ENCODE assay signal across 1 cellular context in genomic region chr5:150700600-150701377, GRCh38.
A peak's percentile ranks its signal among the peaks of the same experiment; 100 is the strongest.
TF ChIP-seq lines count a peak whose summit lies in the region.

Gene RBM22, minus strand, starts transcription at chr5:150701062. Its CDS starts 77 bp downstream, at chr5:150700985.

TF ChIP-seq in HepG2, 621 proteins besides CTCF, POLR2A, EP300 and RAD21 (continued from another document and continues in another):
- TF ChIP-seq ZNF142 (CRISPR knock-in tag; IDR thresholded peaks at IDR 0.05) = peak; percentile 78
- peak; percentile 82 for TF ChIP-seq ARID4A (CRISPR knock-in tag; IDR thresholded peaks at IDR 0.05; ENCODE audit: borderline replicate concordance)
- TF ChIP-seq TBX2 (CRISPR knock-in tag; IDR thresholded peaks at IDR 0.05; ENCODE audit: borderline replicate concordance) = peak; percentile 80
- TF ChIP-seq GLI4 (CRISPR knock-in tag; IDR thresholded peaks at IDR 0.05; ENCODE audit: borderline replicate concordance) = peak; percentile 69
- TF ChIP-seq CBFB (CRISPR knock-in tag; IDR thresholded peaks at IDR 0.05) = peak; percentile 23; the same call in 1 of the 2 replicates
- TF ChIP-seq TRIM22 (IDR thresholded peaks at IDR 0.05) = no peak
- TF ChIP-seq ZNF709 (CRISPR knock-in tag; IDR thresholded peaks at IDR 0.05) = peak; percentile 70; the same call in 1 of the 2 replicates
- TF ChIP-seq ZNF446 (CRISPR knock-in tag; IDR thresholded peaks at IDR 0.05) = 0 out of 2 replicates have a peak, but pooled peaks have one; percentile 32
- no peak for TF ChIP-seq GLMP (CRISPR knock-in tag; IDR thresholded peaks at IDR 0.05; ENCODE audit: borderline replicate concordance)
- peak; percentile 74 for TF ChIP-seq PTBP1 (IDR thresholded peaks at IDR 0.05; ENCODE audit: low read depth, low read length, poor library complexity, severe bottlenecking)
- peak; percentile 89 for TF ChIP-seq DRAP1 (CRISPR knock-in tag; IDR thresholded peaks at IDR 0.05)
- TF ChIP-seq ZNF703 (CRISPR knock-in tag; IDR thresholded peaks at IDR 0.05; ENCODE audit: borderline replicate concordance) = no peak
- TF ChIP-seq ZNF883 (CRISPR knock-in tag; IDR thresholded peaks at IDR 0.05; ENCODE audit: not compliant biosample characterization) = peak; percentile 90
- TF ChIP-seq KMT2B (CRISPR knock-in tag; IDR thresholded peaks at IDR 0.05) = peak; percentile 75; the same call in 1 of the 2 replicates
- 0 out of 2 replicates have a peak, but pooled peaks have one; percentile 14 for TF ChIP-seq HMGXB3 (CRISPR knock-in tag; IDR thresholded peaks at IDR 0.05; ENCODE audit: borderline replicate concordance)
- peak; percentile 67; the same call in 1 of the 2 replicates for TF ChIP-seq ESRRA (CRISPR knock-in tag; IDR thresholded peaks at IDR 0.05; ENCODE audit: low read depth)
- TF ChIP-seq ERF (CRISPR knock-in tag; IDR thresholded peaks at IDR 0.05) = peak; percentile 38; the same call in 1 of the 2 replicates
- TF ChIP-seq DMAP1 (CRISPR knock-in tag; IDR thresholded peaks at IDR 0.05) = peak; percentile 88; the same call in 1 of the 2 replicates
- peak; percentile 84 for TF ChIP-seq SALL1 (CRISPR knock-in tag; IDR thresholded peaks at IDR 0.05)
- TF ChIP-seq SKIL (CRISPR knock-in tag; IDR thresholded peaks at IDR 0.05; ENCODE audit: borderline replicate concordance) = no peak
- no peak for TF ChIP-seq ZNF331 (CRISPR knock-in tag; IDR thresholded peaks at IDR 0.05)
- 0 out of 2 replicates have a peak, but pooled peaks have one; percentile 77 for TF ChIP-seq PCBP1 (IDR thresholded peaks at IDR 0.05; ENCODE audit: borderline replicate concordance, low read depth, low read length)
- no peak for TF ChIP-seq RBAK (CRISPR knock-in tag; IDR thresholded peaks at IDR 0.05)
- TF ChIP-seq NFKB2 (CRISPR knock-in tag; IDR thresholded peaks at IDR 0.05; ENCODE audit: borderline replicate concordance) = peak; percentile 65; the same call in 1 of the 2 replicates
- TF ChIP-seq FOXO1 (CRISPR knock-in tag; IDR thresholded peaks at IDR 0.05) = peak; percentile 63; the same call in 1 of the 2 replicates
- no peak for TF ChIP-seq ZFYVE20 (CRISPR knock-in tag; IDR thresholded peaks at IDR 0.05; ENCODE audit: borderline replicate concordance, low read depth)
- TF ChIP-seq ZNF276 (CRISPR knock-in tag; IDR thresholded peaks at IDR 0.05; ENCODE audit: low read depth) = no peak
- peak; percentile 73; the same call in 1 of the 2 replicates for TF ChIP-seq ZNF354B (CRISPR knock-in tag; IDR thresholded peaks at IDR 0.05)
- peak; percentile 85 for TF ChIP-seq ZNF143 (CRISPR knock-in tag; IDR thresholded peaks at IDR 0.05)
- TF ChIP-seq ZNF430 (CRISPR knock-in tag; IDR thresholded peaks at IDR 0.05) = peak; percentile 69
- TF ChIP-seq ZBTB26 (CRISPR knock-in tag; IDR thresholded peaks at IDR 0.05; ENCODE audit: borderline replicate concordance) = peak; percentile 13; the same call in 1 of the 2 replicates
- TF ChIP-seq ZNF251 (CRISPR knock-in tag; IDR thresholded peaks at IDR 0.05) = no peak
